10 cellular contexts compared by ENCODE assay signal in the genomic region with DNA sequence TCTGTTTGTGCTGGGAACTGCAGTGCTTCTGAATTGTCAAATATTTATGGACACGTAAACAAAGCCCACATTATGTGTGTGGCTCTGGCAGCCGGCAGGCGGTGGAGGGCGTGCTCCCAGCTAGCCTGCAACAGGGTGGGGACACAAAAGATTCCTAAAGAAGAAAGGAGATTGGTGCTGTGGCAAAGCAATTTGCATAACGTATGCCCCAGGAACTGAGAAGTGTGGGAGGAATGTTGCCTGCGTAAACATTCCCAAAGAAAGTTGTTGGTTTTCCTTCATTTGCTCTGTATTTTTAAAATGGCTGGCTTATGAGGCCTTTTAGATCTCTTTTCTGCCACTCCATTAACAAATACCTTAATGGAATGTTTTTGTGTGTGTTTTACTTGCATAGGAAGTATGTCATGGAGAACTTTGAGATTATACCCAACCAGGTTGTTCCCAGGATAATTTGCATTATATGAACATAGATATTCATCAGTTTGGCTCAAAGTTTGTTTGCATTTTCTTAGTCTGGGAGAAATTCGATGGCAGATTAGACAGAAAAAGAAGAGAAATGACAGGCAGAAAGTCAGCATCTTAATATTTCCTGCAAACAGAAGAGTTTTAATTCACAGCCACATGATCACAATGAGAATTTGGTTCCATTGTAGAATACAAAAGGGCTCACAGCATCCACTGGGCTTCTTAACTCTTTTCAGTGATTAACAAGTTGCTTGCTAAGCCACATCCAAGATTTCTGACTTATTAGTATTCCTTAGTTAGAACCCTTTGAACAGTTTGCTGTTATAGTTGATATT. TPM values are rescaled to one million over a fixed set of nuclear protein-coding genes. Genes with fewer than 3 reads are reported as not detected.
A peak's percentile ranks its signal among the peaks of the same experiment; 100 is the strongest.
DNase-seq lines count a peak whose midpoint lies in the region; ATAC-seq, FAIRE-seq and TF ChIP-seq lines count a peak whose summit lies in the region.
"Had no signal": no experiment of that assay in that cellular context is flagged by ENCODE, and none has a peak within 500 bp of the region (broad histone marks: within the 10 kb centered on the region; RNA-seq: fewer than 3 reads in every experiment).

No MANE protein-coding gene starts in this region.

- POLR2A ChIA-PET in K562 (lab: Yijun Ruan, JAX) = interaction anchor here (1.1 to 1.9 kb wide), 4 partner anchors 29 to 45 kb away, joined by 3 to 5 read pairs (median 4); no protein-coding TSS in a partner anchor

- H3K36me3 ChIP-seq in HUES48 (ENCODE audit: control insufficient read depth, insufficient read depth, low read length) = peaks cover 22% of the 10 kb centered on the region
- peaks cover 14% of the 10 kb centered on the region; the same call in 1 of the 3 replicates for H3K36me3 ChIP-seq in K562 (ENCODE audit: control insufficient read depth, insufficient read depth, low read length)
- H3K36me3 ChIP-seq in ovary = no peaks in the 10 kb centered on the region

- no peak overlapping the region for H3K27ac Mint-ChIP-seq in activated naive CD4-positive, alpha-beta T cell treated with anti-CD3 and anti-CD28 coated beads, Interleukin-2, amount 10 ng/mL, durations not matched to agents 7 days and 5 days

- H3K9me3 ChIP-seq in HUES48 (ENCODE audit: control insufficient read depth, insufficient read depth, low read length) = no peaks in the 10 kb centered on the region
- no peaks in the 10 kb centered on the region for H3K9me3 ChIP-seq in K562 (replicated peaks; ENCODE audit: control insufficient read depth, insufficient read depth, low read depth, low read length)
- no peaks in the 10 kb centered on the region for H3K9me3 ChIP-seq in ovary

- TF ChIP-seq CTCF in K562 (IDR thresholded peaks at IDR 0.05 in 2 of 3, conservative IDR thresholded peaks at IDR 0.05 in 1 of 3; ENCODE audit: insufficient read depth in 2 of 3, low read depth in 1 of 3, low read length in 3 of 3) (peak; percentile 36 to 48 (median 47); a peak in 4 of 6 replicates), ovary (IDR thresholded peaks at IDR 0.05) (no peak)

- H3K27me3 ChIP-seq in HUES48 (ENCODE audit: control insufficient read depth, insufficient read depth, low read length) (no peaks in the 10 kb centered on the region), K562 (ENCODE audit: control insufficient read depth in 2 of 2, insufficient read depth in 2 of 2, low read length in 2 of 2) (no peaks in the 10 kb centered on the region), ovary (no peaks in the 10 kb centered on the region)

- peak; percentile 22; the same call in 1 of the 2 replicates for TF ChIP-seq EP300 in K562 (IDR thresholded peaks at IDR 0.05; ENCODE audit: low read length)
- no peak for TF ChIP-seq EP300 in ovary (IDR thresholded peaks at IDR 0.05)

- H3K9ac ChIP-seq in HUES48 (ENCODE audit: low read depth, low read length) (peak overlapping the region; percentile 59), K562 (ENCODE audit: insufficient read depth in 1 of 2, low read depth in 2 of 2, low read length in 2 of 2) (peak overlapping the region in 1 of 2 experiments; percentile 49; a peak in 3 of 4 replicates)

- peak; percentile 97 for FAIRE-seq in K562 (lab: Jason Lieb, UNC)

- no peak for TF ChIP-seq POLR2A in K562 (conservative IDR thresholded peaks at IDR 0.05)
- TF ChIP-seq POLR2A in ovary (IDR thresholded peaks at IDR 0.05) = no peak

- in situ Hi-C loops in K562 (cut with MboI) = no loop called here

- H3K27ac ChIP-seq in HUES48 (ENCODE audit: low read depth, low read length) (peak overlapping the region; percentile 99), K562 (ENCODE audit: extremely low read depth, low read depth, low read length) (peak overlapping the region; percentile 62), ovary (no peak overlapping the region)

- 5% methylated on average over 7 of the region's 7 CpGs for WGBS in K562 (ENCODE audit: insufficient coverage, low coverage, missing lambda C conversion rate)
- WGBS in ovary, 3 donors = 34 to 46% (median 46%) methylated on average over 7 of the region's 7 CpGs

- no peaks in the 10 kb centered on the region for H3K79me2 ChIP-seq in K562 (ENCODE audit: control insufficient read depth, insufficient read depth, low read length)

- H3K4me3 Mint-ChIP-seq in activated naive CD4-positive, alpha-beta T cell treated with anti-CD3 and anti-CD28 coated beads, Interleukin-2, amount 10 ng/mL, durations not matched to agents 7 days and 5 days = no peak overlapping the region

- CTCF ChIA-PET in K562 (lab: Yijun Ruan, JAX; ENCODE audit: low intra/inter-chr PET ratio) = interaction anchor here (0.5 to 3.0 kb wide), 2 partner anchors 9 to 105 kb away, joined by 3 to 26 read pairs; a partner anchor contains a TSS
- CTCF ChIA-PET in activated naive CD4-positive, alpha-beta T cell treated with anti-CD3 and anti-CD28 coated beads, Interleukin-2, amount 10 ng/mL, durations not matched to agents 7 days and 5 days (lab: Charles Lee) = interaction anchor here (1.3 to 9.4 kb wide), 5 partner anchors 9 to 104 kb away, joined by 3 to 217 read pairs (median 12); a partner anchor contains a TSS

- no peaks in the 10 kb centered on the region for H3K36me3 Mint-ChIP-seq in activated naive CD4-positive, alpha-beta T cell treated with anti-CD3 and anti-CD28 coated beads, Interleukin-2, amount 10 ng/mL, durations not matched to agents 7 days and 5 days

- peak; percentile 92 for ATAC-seq in K562
- no peak for ATAC-seq in HG02840 (IDR thresholded peaks at IDR 0.05; ENCODE audit: low FRiP score, unreplicated experiment)
- no peak for ATAC-seq in GM18861 (IDR thresholded peaks at IDR 0.05; ENCODE audit: unreplicated experiment)
- ATAC-seq: HCT116 had no signal

- H3K27me3 Mint-ChIP-seq in activated naive CD4-positive, alpha-beta T cell treated with anti-CD3 and anti-CD28 coated beads, Interleukin-2, amount 10 ng/mL, durations not matched to agents 7 days and 5 days = peaks cover 12% of the 10 kb centered on the region

- peak overlapping the region; percentile 45 for H3K4me3 ChIP-seq in HUES48 (ENCODE audit: low read depth, low read length)
- no peak overlapping the region for H3K4me3 ChIP-seq in K562
- peak overlapping the region; percentile 18 for H3K4me3 ChIP-seq in iPS-11a (ENCODE audit: low read depth, low read length)
- H3K4me3 ChIP-seq in ovary = no peak overlapping the region

- H3K4me1 Mint-ChIP-seq in activated naive CD4-positive, alpha-beta T cell treated with anti-CD3 and anti-CD28 coated beads, Interleukin-2, amount 10 ng/mL, durations not matched to agents 7 days and 5 days = no peaks in the 10 kb centered on the region

- DNase-seq in K562 (ENCODE audit: extremely low read depth in 1 of 4, low spot score in 3 of 4) = peak; percentile 41 to 86 (median 60)
- DNase-seq in pons (ENCODE audit: low spot score) = peak; percentile 93
- DNase-seq in ovary = no peak
- DNase-seq in activated naive CD4-positive, alpha-beta T cell treated with anti-CD3 and anti-CD28 coated beads, Interleukin-2, amount 10 ng/mL, durations not matched to agents 7 days and 5 days = no peak
- DNase-seq: NCI-H1417 treated with DMSO at 0.1 percent for 48 hours had no signal

- no peaks in the 10 kb centered on the region for H3K9me3 Mint-ChIP-seq in activated naive CD4-positive, alpha-beta T cell treated with anti-CD3 and anti-CD28 coated beads, Interleukin-2, amount 10 ng/mL, durations not matched to agents 7 days and 5 days

- peak overlapping the region; percentile 60 for H2AFZ ChIP-seq in K562 (ENCODE audit: low read depth, low read length)

- TSS peak; percentile 40 for BruUV-seq in K562 (replicated peaks; lab: Mats Ljungman, UMichigan)

- H4K20me1 ChIP-seq in K562 (replicated peaks; ENCODE audit: control insufficient read depth, insufficient read depth, low read length) = no peaks in the 10 kb centered on the region

- no peaks in the 10 kb centered on the region for H3K9me1 ChIP-seq in K562 (ENCODE audit: control insufficient read depth, insufficient read depth, low read length)

- H3K4me1 ChIP-seq in HUES48 (ENCODE audit: control insufficient read depth, insufficient read depth, low read length) (peaks cover 43% of the 10 kb centered on the region), K562 (replicated peaks in 1 of 2; ENCODE audit: control insufficient read depth in 2 of 2, insufficient read depth in 2 of 2, low read length in 2 of 2) (peaks cover 0 to 22% of the 10 kb centered on the region in 2 experiments; a peak in 3 of 5 replicates), ovary (ENCODE audit: insufficient read depth) (no peaks in the 10 kb centered on the region)

- H3K4me2 ChIP-seq in K562 (ENCODE audit: insufficient read depth, low read length) = peak overlapping the region; percentile 66

- intact Hi-C loops in K562 (cut with micrococcal nuclease) = loop anchor here (2.0 to 10.0 kb wide), 2 partner anchors 41 to 379 kb away; a partner anchor contains a TSS
- intact Hi-C loops in ovary (cut with DNase I) = loop anchor here in 1 of 4 donors (10.0 kb wide), 1 partner anchor 109 kb away; a partner anchor contains a TSS

- 0 out of 4 replicates have a peak, but pooled peaks of 1 of the 2 experiments have one; percentile 3 for TF ChIP-seq RAD21 in K562 (CRISPR knock-in tag; conservative IDR thresholded peaks at IDR 0.05 in 1 of 2, IDR thresholded peaks at IDR 0.05 in 1 of 2)

RNA-seq across cellular contexts. Expression of a gene that starts 41.8 kb away (rescaled TPM):
- 37.3 and 58.2 TPM in 2 replicates for total RNA-seq in K562 (2011; cell fraction: chromatin; rRNA removed; ENCODE audit: low replicate concordance)
- total RNA-seq in K562 (2011; cell fraction: nucleolus; rRNA removed) = 27.2 and 29.3 TPM in 2 replicates
- 30.0 and 42.1 TPM in 2 replicates for total RNA-seq in K562 (2011; cell fraction: nucleoplasm; rRNA removed)
- total RNA-seq in K562 (2014; rRNA removed) (98.3 and 110 TPM in 2 replicates), K562 (2014; rRNA removed; fragmentation: Illumina TruSeq; extraction: Trizol) (130 and 140 TPM in 2 replicates), K562 (2015; rRNA removed; fragmentation: Illumina TruSeq; extraction: Trizol) (113 and 125 TPM in 2 replicates), K562 (2021) (111 and 112 TPM in 2 replicates), ovary (10 to 100 TPM; 10.8 to 26.4 (median 19.9) TPM)
- polyA plus RNA-seq in K562 (2011; rRNA removed) (95.1 and 105 TPM in 2 replicates), K562 (2014; fragmentation: Illumina TruSeq; extraction: Trizol) (129 and 152 TPM in 2 replicates), K562 (2014; fragmentation: Nextera tagmentation; extraction: Ambion mirVana) (10 to 100 TPM; 41.7 to 47.6 TPM), K562 (2014; rRNA removed) (83.9 and 85.9 TPM in 2 replicates), ovary (10 to 100 TPM; 11.1 to 27.8 TPM)
- 43.0 and 56.9 TPM in 2 replicates for polyA plus RNA-seq in K562 (2011; cell fraction: cytosol; rRNA removed)
- 24.3 and 31.4 TPM in 2 replicates for polyA plus RNA-seq in K562 (2011; cell fraction: nucleus; rRNA removed)
- polyA plus RNA-seq in K562 (2012) = 51.6 and 79.9 TPM in 2 replicates
- polyA minus RNA-seq in K562 (2011; rRNA and poly(A)+ RNA removed) = 134 and 147 TPM in 2 replicates
- 72.1 and 96.2 TPM in 2 replicates for polyA minus RNA-seq in K562 (2011; cell fraction: cytosol; rRNA and poly(A)+ RNA removed)
- 22.3 and 35.3 TPM in 2 replicates for polyA minus RNA-seq in K562 (2011; cell fraction: nucleus; rRNA and poly(A)+ RNA removed)

RNA-seq across cellular contexts. Expression of a gene that starts 46.2 kb away (rescaled TPM):
- total RNA-seq in K562 (2011; cell fraction: chromatin; rRNA removed; ENCODE audit: low replicate concordance) = 18.6 and 22.7 TPM in 2 replicates
- 7.2 and 10.4 TPM in 2 replicates for total RNA-seq in K562 (2011; cell fraction: nucleolus; rRNA removed)
- total RNA-seq in K562 (2011; cell fraction: nucleoplasm; rRNA removed) = 11.7 and 16.1 TPM in 2 replicates
- total RNA-seq in K562 (2014; rRNA removed) = 4.0 and 4.5 TPM in 2 replicates
- total RNA-seq in K562 (2014; rRNA removed; fragmentation: Illumina TruSeq; extraction: Trizol) = 8.4 and 8.7 TPM in 2 replicates
- 9.6 and 10.8 TPM in 2 replicates for total RNA-seq in K562 (2015; rRNA removed; fragmentation: Illumina TruSeq; extraction: Trizol)
- 7.0 and 8.1 TPM in 2 replicates for total RNA-seq in K562 (2021)
- 6.8 and 7.2 TPM in 2 replicates for polyA plus RNA-seq in K562 (2011; rRNA removed)
- 3.3 and 4.3 TPM in 2 replicates for polyA plus RNA-seq in K562 (2011; cell fraction: cytosol; rRNA removed)
- 6.1 and 6.3 TPM in 2 replicates for polyA plus RNA-seq in K562 (2011; cell fraction: nucleus; rRNA removed)
- polyA plus RNA-seq in K562 (2012) = 3.4 and 4.4 TPM in 2 replicates
- polyA plus RNA-seq in K562 (2014; fragmentation: Illumina TruSeq; extraction: Trizol) = 4.7 and 7.4 TPM in 2 replicates
- polyA plus RNA-seq in K562 (2014; fragmentation: Nextera tagmentation; extraction: Ambion mirVana) = 1 to 10 TPM; 2.5 to 2.6 TPM
- 3.8 and 4.7 TPM in 2 replicates for polyA plus RNA-seq in K562 (2014; rRNA removed)
- polyA minus RNA-seq in K562 (2011; rRNA and poly(A)+ RNA removed) = 17.3 and 23.6 TPM in 2 replicates
- polyA minus RNA-seq in K562 (2011; cell fraction: cytosol; rRNA and poly(A)+ RNA removed) = 6.9 and 7.1 TPM in 2 replicates
- polyA minus RNA-seq in K562 (2011; cell fraction: nucleus; rRNA and poly(A)+ RNA removed) = 6.3 and 11.9 TPM in 2 replicates
- total RNA-seq in ovary = 10 to 100 TPM; 17.0 to 25.4 (median 23.7) TPM
- 10 to 100 TPM; 10.3 to 37.9 TPM for polyA plus RNA-seq in ovary

Comparison
In these comparisons a context has a peak if more than half of its experiments do, and no peak if none do; other contexts are left out.
1. H3K27ac ChIP-seq: peak in HUES48 (single experiment) and K562 (single experiment); none in ovary (0 of 2).
2. H3K4me3 ChIP-seq: peak in HUES48 (single experiment) and iPS-11a (single experiment); none in K562 (single experiment) and ovary (single experiment).
3. DNase-seq: peak in K562 (4 of 4) and pons (single experiment); none in ovary (0 of 5) and activated naive CD4-positive, alpha-beta T cell treated with anti-CD3 and anti-CD28 coated beads, Interleukin-2, amount 10 ng/mL, durations not matched to agents 7 days and 5 days (single experiment).
4. CTCF ChIP-seq: peak in K562 (3 of 3); none in ovary (0 of 3).